Comparison of ENCODE assay signal across 8 cellular contexts in the genomic region with DNA sequence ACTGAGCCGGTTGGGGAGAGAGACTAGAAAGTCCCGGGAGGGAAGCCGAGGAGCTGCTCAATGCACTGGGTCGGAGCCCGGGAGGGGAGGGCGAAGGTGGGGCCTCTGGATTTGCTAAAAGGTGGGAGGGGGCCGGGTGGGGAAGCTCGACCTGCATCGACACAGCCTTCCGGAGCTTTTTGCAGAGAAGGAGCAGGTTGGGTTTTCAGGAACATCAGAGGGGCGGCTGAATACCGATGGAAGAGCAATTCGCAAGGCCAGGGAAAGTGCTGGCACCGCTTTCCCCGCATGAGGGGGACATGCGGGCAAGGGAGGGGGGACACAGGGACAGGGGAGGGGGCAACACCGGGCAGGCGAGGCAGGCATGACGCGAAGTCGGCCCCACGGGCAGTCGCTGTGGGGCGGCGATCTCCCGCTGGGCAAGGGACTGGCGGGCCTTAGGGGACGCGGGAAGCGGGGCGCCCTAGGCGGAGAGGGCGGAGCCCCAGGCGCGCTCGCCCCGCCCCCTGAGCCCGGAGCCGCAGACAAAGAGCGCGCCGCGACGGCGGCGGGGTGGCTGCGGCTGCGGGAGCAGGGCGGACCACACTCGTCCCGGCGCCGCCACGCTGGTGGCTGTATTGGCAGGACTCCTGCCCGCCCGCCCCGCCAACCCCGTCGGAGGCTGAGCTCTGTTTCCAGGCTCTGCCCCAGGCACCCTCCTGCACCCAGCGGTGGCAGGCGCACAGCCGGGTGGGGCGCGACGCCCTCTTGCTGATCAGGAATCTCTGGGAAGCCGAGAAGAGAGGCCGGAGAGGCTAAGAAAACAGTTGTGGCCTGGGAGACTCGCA. TPM values are rescaled to one million over a fixed set of nuclear protein-coding genes. Genes with fewer than 3 reads are reported as not detected.
A peak's percentile ranks its signal among the peaks of the same experiment; 100 is the strongest.
DNase-seq lines count a peak whose midpoint lies in the region; ATAC-seq and TF ChIP-seq lines count a peak whose summit lies in the region.

No MANE protein-coding gene starts in this region.

- TF ChIP-seq CTCF in gastroesophageal sphincter (IDR thresholded peaks at IDR 0.05) (peak in 1 of 4 experiments; percentile 27), lower leg skin (IDR thresholded peaks at IDR 0.05) (no peak)

- peak overlapping the region; percentile 40 to 53 for H3K4me3 ChIP-seq in gastroesophageal sphincter
- H3K4me3 ChIP-seq in rectal smooth muscle tissue (ENCODE audit: low read length), result peak overlapping the region; percentile 58
- no peak overlapping the region for H3K4me3 ChIP-seq in lower leg skin (ENCODE audit: low read depth, poor library complexity, severe bottlenecking)

- no peaks in the 10 kb centered on the region for H3K36me3 ChIP-seq in gastroesophageal sphincter
- H3K36me3 ChIP-seq in rectal smooth muscle tissue (ENCODE audit: control insufficient read depth, insufficient read depth, low read length), result no peaks in the 10 kb centered on the region

- peak overlapping the region in 2 of 4 donors; percentile 11 to 63 for H3K27ac ChIP-seq in gastroesophageal sphincter
- H3K27ac ChIP-seq in rectal smooth muscle tissue (ENCODE audit: low read depth, low read length), result no peak overlapping the region

- 29 to 40% methylated on average over 1 to 5 of the region's 68 CpGs for whole genome bisulfite sequencing in gastroesophageal sphincter (ENCODE audit: low coverage in 1 of 2), 2 donors
- 14 to 37% methylated on average over 39 to 40 of the region's 68 CpGs for WGBS in lower leg skin, 2 donors

- TF ChIP-seq POLR2A in gastroesophageal sphincter (IDR thresholded peaks at IDR 0.05) (no peak), lower leg skin (IDR thresholded peaks at IDR 0.05) (no peak)

- TF ChIP-seq EP300 in gastroesophageal sphincter (IDR thresholded peaks at IDR 0.05), result no peak

- intact Hi-C loops in lower leg skin (cut with DNase I; ENCODE audit: low total_unique reads), result no loop called here

- ATAC-seq in gastroesophageal sphincter, result peak; percentile 71
- no peak for ATAC-seq in GM19452 (IDR thresholded peaks at IDR 0.05; ENCODE audit: unreplicated experiment)
- ATAC-seq in GM18868 (IDR thresholded peaks at IDR 0.05; ENCODE audit: unreplicated experiment), result no peak

- H3K9ac ChIP-seq in rectal smooth muscle tissue (ENCODE audit: low read length), result no peak overlapping the region

- DNase-seq in ELR (ENCODE audit: low read depth), result peak; percentile 37
- DNase-seq in NCI-H2196 treated with DMSO at 0.1 percent for 48 hours (lab: John Stamatoyannopoulos, UW; ENCODE audit: unreplicated experiment), result peak; percentile 2
- peak; percentile 47 for DNase-seq in activated T-helper 1 cell treated with Interleukin-2 at 50 U/mL for 16 hours (ENCODE audit: low read depth)
- DNase-seq in lower leg skin (ENCODE audit: low spot score in 2 of 2), result no peak

- H3K9me3 ChIP-seq in gastroesophageal sphincter, result no peaks in the 10 kb centered on the region

- H3K4me1 ChIP-seq in gastroesophageal sphincter (peaks cover 0 to 16% (median 4%) of the 10 kb centered on the region in 3 donors), rectal smooth muscle tissue (ENCODE audit: control insufficient read depth, insufficient read depth, low read length) (no peaks in the 10 kb centered on the region)

- H3K27me3 ChIP-seq in gastroesophageal sphincter, result no peaks in the 10 kb centered on the region
- H3K27me3 ChIP-seq in rectal smooth muscle tissue (ENCODE audit: control insufficient read depth, insufficient read depth, low read length), result peaks cover 13% of the 10 kb centered on the region

RNA-seq across cellular contexts. Expression of gene PDZD4, which starts 11.6 kb away (rescaled TPM):
- total RNA-seq in gastroesophageal sphincter (10 to 100 TPM; 10.6 to 48.5 (median 26.4) TPM), lower leg skin (1 to 10 TPM; 2.2 to 6.4 (median 4.6) TPM)

RNA-seq across cellular contexts. Expression of gene SSR4, which starts 24.3 kb away (rescaled TPM):
- total RNA-seq in gastroesophageal sphincter (100 to 1,000 TPM in 2 of 4 donors, 10 to 100 TPM in 2; 75.8 to 126 (median 110) TPM), lower leg skin (100 to 1,000 TPM in 3 of 4 donors, 10 to 100 TPM in 1; 90.2 to 169 (median 156) TPM)

RNA-seq across cellular contexts. Expression of gene IDH3G, which starts 24.6 kb away (rescaled TPM):
- 100 to 1,000 TPM in 1 of 4 donors, 10 to 100 TPM in 3; 55.5 to 104 (median 59.7) TPM for total RNA-seq in gastroesophageal sphincter
- total RNA-seq in lower leg skin, result 10 to 100 TPM; 66.2 to 94.8 (median 76.1) TPM

RNA-seq across cellular contexts. Expression of gene SRPK3, which starts 37.9 kb away (rescaled TPM):
- total RNA-seq in gastroesophageal sphincter (1 to 10 TPM in 3 of 4 donors, not detected in 1; 3.0 to 4.7 (median 4.4) TPM), lower leg skin (under 1 TPM in 3 of 4 donors, not detected in 1; 0.30 to 0.79 (median 0.36) TPM)

RNA-seq across cellular contexts. Expression of gene PLXNB3, which starts 54.7 kb away (rescaled TPM):
- total RNA-seq in gastroesophageal sphincter (10 to 100 TPM in 3 of 4 donors, 1 to 10 TPM in 1; 9.2 to 19.2 (median 16.8) TPM), lower leg skin (10 to 100 TPM; 10.9 to 21.9 (median 12.3) TPM)

Comparison
In these comparisons a context has a peak if more than half of its experiments do, and no peak if none do; other contexts are left out.
1. DNase-seq: peak in ELR (single experiment), NCI-H2196 treated with DMSO at 0.1 percent for 48 hours (single experiment) and activated T-helper 1 cell treated with Interleukin-2 at 50 U/mL for 16 hours (single experiment); none in lower leg skin (0 of 2).